Comparison of ENCODE assay signal across 8 cellular contexts in genomic region chr4:86593726-86594558, GRCh38. TPM values are rescaled to one million over a fixed set of nuclear protein-coding genes. Genes with fewer than 3 reads are reported as not detected.
A peak's percentile ranks its signal among the peaks of the same experiment; 100 is the strongest.
DNase-seq lines count a peak whose midpoint lies in the region; ATAC-seq and TF ChIP-seq lines count a peak whose summit lies in the region.

Gene PTPN13, plus strand, starts transcription at chr4:86594315. Its CDS starts 40,942 bp downstream, at chr4:86635257.

- H3K27ac ChIP-seq in body of pancreas, result peak within 1 kb of the TSS; percentile 67 to 94 (median 89)

- no peaks in the 10 kb centered on the region for H3K9me3 ChIP-seq in body of pancreas

- no peaks in the 10 kb centered on the region for H3K36me3 ChIP-seq in body of pancreas (replicated peaks in 1 of 2; ENCODE audit: insufficient read depth in 1 of 2, low read depth in 2 of 2)

- ATAC-seq in HG02678 (IDR thresholded peaks at IDR 0.05; ENCODE audit: unreplicated experiment) (peak; percentile 96), body of pancreas (peak; percentile 98)

- TF ChIP-seq CTCF in GM12864 (IDR thresholded peaks at IDR 0.05; ENCODE audit: low read depth, low read length, missing control alignments) (no peak), body of pancreas (IDR thresholded peaks at IDR 0.05) (peak in 1 of 7 experiments; percentile 16)

- H3K4me3 ChIP-seq in GM12864 (ENCODE audit: low read depth, low read length) (peak within 1 kb of the TSS; percentile 37), body of pancreas (peak within 1 kb of the TSS; percentile 29 to 82)

- no peaks in the 10 kb centered on the region for H3K4me1 ChIP-seq in body of pancreas

- WGBS in body of pancreas, 2 donors, result 1 to 2% methylated on average over 37 to 55 of the region's 59 CpGs

- H3K27me3 ChIP-seq in body of pancreas, result no peaks in the 10 kb centered on the region

- intact Hi-C loops in body of pancreas (cut with DNase I), result no loop called here

- TF ChIP-seq POLR2A in body of pancreas (IDR thresholded peaks at IDR 0.05), result peak; percentile 96 to 97 (median 97)

- DNase-seq in GM12864 (ENCODE audit: low read depth) (peak; percentile 33), NCI-H146 treated with DMSO at 0.1 percent for 48 hours (lab: John Stamatoyannopoulos, UW; ENCODE audit: unreplicated experiment) (peak; percentile 68), T1000 (lab: John Stamatoyannopoulos, UW) (peak; percentile 98), body of pancreas (peak; percentile 99 to 100 (median 100)), iPS DF 19.7 (ENCODE audit: low read depth, low spot score) (peak; percentile 96), retina (peak; percentile 99)
- DNase-seq in NK-92 treated with Interleukin-12 subunit alpha and Interleukin-12 subunit beta, amount 100 ng/mL, for 24 hours (lab: John Stamatoyannopoulos, UW), result no peak

RNA-seq across cellular contexts. Expression of gene PTPN13, which starts in this region (rescaled TPM):
- 10 to 100 TPM in 1 of 2 donors, 1 to 10 TPM in 1; 9.1 to 26.7 TPM for total RNA-seq in body of pancreas
